Comparison of ENCODE assay signal across 21 cellular contexts in the genomic region with DNA sequence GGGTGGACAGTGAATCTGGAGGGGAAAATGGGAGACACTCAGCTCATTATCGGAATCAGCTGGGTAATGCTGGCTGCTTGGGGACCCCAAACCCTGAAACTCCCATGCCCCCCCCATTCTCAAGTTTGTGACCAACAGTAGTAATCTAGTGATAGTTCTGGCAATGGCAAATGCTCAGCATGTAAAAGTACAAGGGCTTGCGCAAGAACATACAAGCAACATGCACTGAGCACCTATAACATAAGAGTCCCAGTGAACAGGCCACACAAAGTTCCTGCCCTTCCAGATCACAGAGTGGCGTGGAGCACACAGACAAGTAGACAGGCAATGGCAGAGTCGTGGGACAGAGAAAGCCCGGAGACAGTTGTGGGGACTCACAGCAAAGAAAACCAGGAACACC.
"Had no signal": no experiment of that assay in that cellular context is flagged by ENCODE, and none has a peak within 500 bp of the region (broad histone marks: within the 10 kb centered on the region; RNA-seq: fewer than 3 reads in every experiment).

No MANE protein-coding gene starts in this region.

- ATAC-seq: activated T-helper 17 cell treated with anti-CD3 and anti-CD28 coated beads, Interleukin-2, amount 50 U/mL, for 72 hours; T-cell had no signal

- H3K4me3 ChIP-seq: ascending aorta, heart left ventricle, smooth muscle cell, tibial nerve had no signal

- DNase-seq: activated CD4-positive, alpha-beta T cell treated with anti-CD3 and anti-CD28 coated beads for 1 hour; activated CD4-positive, alpha-beta T cell treated with anti-CD3 and anti-CD28 coated beads, Interleukin-2, amount 50 U/mL, for 4 hours; activated naive CD4-positive, alpha-beta T cell treated with Interleukin-2 at 50 U/mL for 16 hours; activated T-cell treated with anti-CD3 and anti-CD28 coated beads for 4 hours; foreskin melanocyte; immature natural killer cell; naive B cell; stimulated activated CD4-positive, alpha-beta T cell treated with anti-CD3 and anti-CD28 coated beads, Interleukin-4, amount 100 ng/mL, for 4 hours; stimulated activated CD8-positive, alpha-beta memory T cell treated with anti-CD3 and anti-CD28 coated beads, Interleukin-4, amount 100 ng/mL, for 48 hours; stimulated activated naive CD4-positive, alpha-beta T cell treated with Interleukin-2 at 50 U/mL for 16 hours; substantia nigra; T-cell; T-helper 9 cell had no signal

- H3K27ac Mint-ChIP-seq: activated T-helper 17 cell treated with anti-CD3 and anti-CD28 coated beads, Interleukin-2, amount 50 U/mL, for 72 hours; immature natural killer cell; T-cell had no signal

- H3K36me3 Mint-ChIP-seq: immature natural killer cell, naive B cell, T-cell had no signal

- H3K4me3 Mint-ChIP-seq: activated T-helper 17 cell treated with anti-CD3 and anti-CD28 coated beads, Interleukin-2, amount 50 U/mL, for 72 hours; immature natural killer cell; T-cell had no signal

- H3K4me1 ChIP-seq: ascending aorta, parathyroid adenoma, tibial nerve had no signal

- H3K4me1 Mint-ChIP-seq: activated T-helper 17 cell treated with anti-CD3 and anti-CD28 coated beads, Interleukin-2, amount 50 U/mL, for 72 hours; naive B cell; T-cell had no signal

- H3K27ac ChIP-seq: ascending aorta, epithelial cell of prostate, neutrophil, parathyroid adenoma, tibial nerve had no signal

- H3K27me3 ChIP-seq: ascending aorta, tibial nerve had no signal

- H3K9me3 Mint-ChIP-seq: activated T-helper 17 cell treated with anti-CD3 and anti-CD28 coated beads, Interleukin-2, amount 50 U/mL, for 72 hours; immature natural killer cell; T-cell had no signal

- H3K9me3 ChIP-seq: ascending aorta, heart left ventricle, neutrophil, tibial nerve had no signal

- H3K36me3 ChIP-seq: ascending aorta, heart left ventricle, neutrophil, tibial nerve had no signal
